8 cellular contexts compared by ENCODE assay signal in the genomic region with DNA sequence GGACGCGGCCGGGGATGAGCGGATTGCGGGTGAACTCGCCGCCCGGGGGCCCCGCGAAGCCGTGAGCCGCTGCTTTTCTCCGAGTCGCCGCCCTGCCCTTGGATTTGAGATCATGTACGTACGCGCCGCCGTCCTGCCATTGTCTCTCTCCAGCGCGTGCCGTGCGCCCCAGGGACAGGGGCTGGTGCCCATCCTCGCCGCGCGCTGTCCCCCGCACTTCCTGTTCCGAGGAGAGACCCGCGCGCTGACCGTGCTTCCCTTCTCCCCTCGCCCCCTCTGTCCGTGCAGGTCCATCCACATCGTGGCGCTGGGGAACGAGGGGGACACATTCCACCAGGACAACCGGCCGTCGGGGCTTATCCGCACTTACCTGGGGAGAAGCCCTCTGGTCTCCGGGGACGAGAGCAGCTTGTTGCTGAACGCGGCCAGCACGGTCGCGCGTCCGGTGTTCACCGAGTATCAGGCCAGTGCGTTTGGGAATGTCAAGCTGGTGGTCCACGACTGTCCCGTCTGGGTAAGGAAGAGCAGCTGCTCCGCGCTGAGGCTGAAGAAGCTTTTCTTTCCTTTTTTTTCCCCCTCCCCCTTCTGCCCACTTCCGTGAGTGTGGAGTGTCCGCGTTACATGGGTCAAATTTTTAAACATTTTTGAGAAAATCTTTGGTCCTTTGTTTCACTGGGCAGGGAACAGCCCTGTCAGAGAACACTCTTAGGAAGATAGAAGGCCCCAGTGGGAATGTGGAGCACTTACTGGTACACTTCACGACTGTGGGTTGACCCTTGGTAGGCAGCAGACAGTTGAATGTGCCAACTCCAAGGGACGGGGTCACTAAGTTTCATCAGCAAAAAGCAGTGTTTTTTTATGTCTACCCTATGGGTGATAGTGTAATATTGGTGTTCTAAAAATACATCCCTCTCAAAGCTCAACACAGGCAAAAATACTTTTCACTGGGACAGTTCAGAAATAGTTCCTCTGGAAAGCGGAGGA. TPM values are rescaled to one million over a fixed set of nuclear protein-coding genes. Genes with fewer than 3 reads are reported as not detected.
DNase-seq lines count a peak whose midpoint lies in the region; ATAC-seq and TF ChIP-seq lines count a peak whose summit lies in the region.

No MANE protein-coding gene starts in this region.

- H3K4me1 ChIP-seq in A673 (ENCODE audit: insufficient read depth, low read length, poor library complexity, severe bottlenecking) (peaks cover 6% of the 10 kb centered on the region), PC-3 (ENCODE audit: insufficient read depth, low read length) (peaks cover 34% of the 10 kb centered on the region)

- TF ChIP-seq CTCF in A673 (conservative IDR thresholded peaks at IDR 0.05; ENCODE audit: low read depth, low read length) = no peak
- TF ChIP-seq CTCF in PC-3 (conservative IDR thresholded peaks at IDR 0.05; ENCODE audit: low read depth, low read length) = no peak
- no peak for TF ChIP-seq CTCF in progenitor cell of endocrine pancreas (IDR thresholded peaks at IDR 0.05; ENCODE audit: unreplicated experiment)

- H3K36me3 Mint-ChIP-seq in activated naive CD8-positive, alpha-beta T cell treated with anti-CD3 and anti-CD28 coated beads, Interleukin-2, amount 50 U/mL, for 24 hours (ENCODE audit: low read depth) = no peaks in the 10 kb centered on the region
- H3K36me3 Mint-ChIP-seq in progenitor cell of endocrine pancreas (ENCODE audit: insufficient read depth) = peaks cover 2% of the 10 kb centered on the region

- ATAC-seq in GM18505 (IDR thresholded peaks at IDR 0.05; ENCODE audit: unreplicated experiment) = peak; percentile 44
- ATAC-seq in HG03045 (IDR thresholded peaks at IDR 0.05; ENCODE audit: unreplicated experiment) = peak; percentile 33
- ATAC-seq in PC-3 = peak; percentile 25
- ATAC-seq in activated naive CD8-positive, alpha-beta T cell treated with anti-CD3 and anti-CD28 coated beads, Interleukin-2, amount 50 U/mL, for 24 hours = peak; percentile 50
- ATAC-seq in left ventricle myocardium superior = peak; percentile 29

- peak overlapping the region; percentile 98 for H2AFZ ChIP-seq in PC-3 (ENCODE audit: low read length)

- H3K4me3 ChIP-seq in A673 (ENCODE audit: low read depth, low read length, poor library complexity, severe bottlenecking) = peak overlapping the region; percentile 81
- H3K4me3 ChIP-seq in PC-3 (ENCODE audit: low read length) = peak overlapping the region; percentile 90

- H4K20me1 ChIP-seq in PC-3 (ENCODE audit: low read length) = no peaks in the 10 kb centered on the region

- BruUV-seq in A673 (replicated peaks; lab: Mats Ljungman, UMichigan) = no TSS peak
- BruUV-seq in PC-3 (replicated peaks; lab: Mats Ljungman, UMichigan) = TSS peak; percentile 52

- H3K27ac ChIP-seq in A673 (ENCODE audit: low read depth, low read length, poor library complexity, severe bottlenecking) = peak overlapping the region; percentile 82
- no peak overlapping the region for H3K27ac ChIP-seq in PC-3 (ENCODE audit: low read length)

- no peaks in the 10 kb centered on the region for H3F3A ChIP-seq in PC-3 (ENCODE audit: low read length, unreplicated experiment)

- no peaks in the 10 kb centered on the region for H3K9me3 Mint-ChIP-seq in activated naive CD8-positive, alpha-beta T cell treated with anti-CD3 and anti-CD28 coated beads, Interleukin-2, amount 50 U/mL, for 24 hours
- H3K9me3 Mint-ChIP-seq in progenitor cell of endocrine pancreas (ENCODE audit: low read depth) = no peaks in the 10 kb centered on the region

- peaks cover 19% of the 10 kb centered on the region for H3K4me1 Mint-ChIP-seq in activated naive CD8-positive, alpha-beta T cell treated with anti-CD3 and anti-CD28 coated beads, Interleukin-2, amount 50 U/mL, for 24 hours
- H3K4me1 Mint-ChIP-seq in progenitor cell of endocrine pancreas (ENCODE audit: low read depth) = peaks cover 59% of the 10 kb centered on the region

- no peaks in the 10 kb centered on the region for H3K36me3 ChIP-seq in A673 (ENCODE audit: insufficient read depth, low read length, poor library complexity, severe bottlenecking)
- no peaks in the 10 kb centered on the region for H3K36me3 ChIP-seq in PC-3 (ENCODE audit: low read depth, low read length)

- no peaks in the 10 kb centered on the region for H3K27me3 ChIP-seq in A673 (replicated peaks; ENCODE audit: insufficient read depth, low read depth, low read length, poor library complexity)
- no peaks in the 10 kb centered on the region for H3K27me3 ChIP-seq in PC-3 (ENCODE audit: low read length)

- H3K9me3 ChIP-seq in A673 (ENCODE audit: low read depth, low read length, poor library complexity, severe bottlenecking) = no peaks in the 10 kb centered on the region
- H3K9me3 ChIP-seq in PC-3 (ENCODE audit: low read length) = no peaks in the 10 kb centered on the region

- intact Hi-C loops in A673 (cut with micrococcal nuclease; ENCODE audit: unreplicated experiment) = loop anchor here (5.0 kb wide), 1 partner anchor 85 kb away; a partner anchor contains a TSS
- intact Hi-C loops in PC-3 (cut with micrococcal nuclease) = loop anchor here (2.0 to 10.0 kb wide), 6 partner anchors 19 to 177 kb away; a partner anchor contains a TSS
- intact Hi-C loops in left ventricle myocardium superior (cut with micrococcal nuclease) = loop anchor here (5.0 kb wide), 1 partner anchor 85 kb away; a partner anchor contains a TSS

- no peaks in the 10 kb centered on the region for H3K9me2 ChIP-seq in PC-3 (replicated peaks; ENCODE audit: low read length)

- DNase-seq in A673 (ENCODE audit: low spot score) (peak; percentile 53), PC-3 (peak; percentile 18), left ventricle myocardium superior (peak; percentile 74), progenitor cell of endocrine pancreas (ENCODE audit: low spot score, unreplicated experiment) (peak; percentile 44), dedifferentiated amniotic fluid mesenchymal stem cell (ENCODE audit: extremely low spot score) (no peak)
- peak; percentile 30 for DNase-seq in activated naive CD8-positive, alpha-beta T cell treated with anti-CD3 and anti-CD28 coated beads, Interleukin-2, amount 50 U/mL, for 24 hours

- H3K79me2 ChIP-seq in PC-3 (ENCODE audit: low read length) = peaks cover 12% of the 10 kb centered on the region; the same call in 1 of the 2 replicates

- peaks cover 41% of the 10 kb centered on the region for H3K27me3 Mint-ChIP-seq in activated naive CD8-positive, alpha-beta T cell treated with anti-CD3 and anti-CD28 coated beads, Interleukin-2, amount 50 U/mL, for 24 hours
- H3K27me3 Mint-ChIP-seq in progenitor cell of endocrine pancreas = no peaks in the 10 kb centered on the region

- H3K4me2 ChIP-seq in PC-3 (ENCODE audit: low read length) = peak overlapping the region; percentile 95

- peak overlapping the region; percentile 68 for H3K9ac ChIP-seq in PC-3 (ENCODE audit: low read length)

- TF ChIP-seq POLR2A in GM18505 (IDR thresholded peaks at IDR 0.05; ENCODE audit: borderline replicate concordance, extremely low read depth, insufficient read depth, insufficient read length) = no peak

- H3K4me3 Mint-ChIP-seq in activated naive CD8-positive, alpha-beta T cell treated with anti-CD3 and anti-CD28 coated beads, Interleukin-2, amount 50 U/mL, for 24 hours = peak overlapping the region; percentile 76
- H3K4me3 Mint-ChIP-seq in progenitor cell of endocrine pancreas (ENCODE audit: low read depth) = peak overlapping the region; percentile 92

- POLR2A ChIA-PET in A673 (lab: Charles Lee; ENCODE audit: low non-redundant PET) = no interaction called here
- POLR2A ChIA-PET in PC-3 (lab: Charles Lee; ENCODE audit: unreplicated experiment) = interaction anchor here (0.6 kb wide), 1 partner anchor 85 kb away, joined by 17 read pairs; no protein-coding TSS in a partner anchor

- H3K27ac Mint-ChIP-seq in activated naive CD8-positive, alpha-beta T cell treated with anti-CD3 and anti-CD28 coated beads, Interleukin-2, amount 50 U/mL, for 24 hours = peak overlapping the region; percentile 59
- H3K27ac Mint-ChIP-seq in progenitor cell of endocrine pancreas = peak overlapping the region; percentile 97

- CTCF ChIA-PET in A673 (lab: Charles Lee) = no interaction called here
- CTCF ChIA-PET in PC-3 (lab: Charles Lee) = interaction anchor here (1.1 kb wide), 1 partner anchor 49 kb away, joined by 3 read pairs; no protein-coding TSS in a partner anchor

RNA-seq across cellular contexts. Expression of a gene that starts 0.7 kb away (rescaled TPM):
- total RNA-seq in A673 (2021) (29.6 and 40.5 TPM in 2 replicates), PC-3 (2014; rRNA removed) (14.2 and 16.3 TPM in 2 replicates), left ventricle myocardium superior (90.0 TPM), progenitor cell of endocrine pancreas (55.9 and 61.9 TPM in 2 replicates)

RNA-seq across cellular contexts. Expression of a gene that starts 49.1 kb away (rescaled TPM):
- total RNA-seq in A673 (2021) (not detected in 2 replicates), PC-3 (2014; rRNA removed) (not detected in 2 replicates), left ventricle myocardium superior (not detected), progenitor cell of endocrine pancreas (0.82 TPM in 1 of 2 replicates, not detected in the other)
